ENCODE assay signal across 1 cellular context in genomic region chr7:115678049-115678982, GRCh38.
TF ChIP-seq lines count a peak whose summit lies in the region.

No MANE protein-coding gene starts in this region.

TF ChIP-seq in HepG2, 621 proteins besides CTCF, POLR2A, EP300 and RAD21 (continued from another document and continues in another):
- TF ChIP-seq AKNA (CRISPR knock-in tag; IDR thresholded peaks at IDR 0.05; ENCODE audit: borderline replicate concordance) (no peak), CERS6 (CRISPR knock-in tag; IDR thresholded peaks at IDR 0.05) (no peak), ZNF317 (CRISPR knock-in tag; IDR thresholded peaks at IDR 0.05) (no peak), ZNF589 (CRISPR knock-in tag; conservative IDR thresholded peaks at IDR 0.05) (no peak), ATF1 (CRISPR knock-in tag; IDR thresholded peaks at IDR 0.05) (no peak), ZKSCAN8 (CRISPR knock-in tag; IDR thresholded peaks at IDR 0.05; ENCODE audit: borderline replicate concordance) (peak; percentile 41; the same call in 1 of the 2 replicates), ZBTB25 (CRISPR knock-in tag; IDR thresholded peaks at IDR 0.05) (peak; percentile 57; the same call in 1 of the 2 replicates), KDM5A (IDR thresholded peaks at IDR 0.05; ENCODE audit: borderline replicate concordance, low read length) (no peak), SALL2 (CRISPR knock-in tag; IDR thresholded peaks at IDR 0.05) (no peak), JUN (CRISPR knock-in tag; IDR thresholded peaks at IDR 0.05) (no peak), NCOA5 (CRISPR knock-in tag; IDR thresholded peaks at IDR 0.05) (no peak), MTF1 (CRISPR knock-in tag; IDR thresholded peaks at IDR 0.05) (no peak), ZNF75D (CRISPR knock-in tag; IDR thresholded peaks at IDR 0.05; ENCODE audit: borderline replicate concordance) (no peak), ZC3H13 (CRISPR knock-in tag; IDR thresholded peaks at IDR 0.05) (no peak), CREB3 (CRISPR knock-in tag; IDR thresholded peaks at IDR 0.05) (no peak), HMG20B (CRISPR knock-in tag; conservative IDR thresholded peaks at IDR 0.05) (peak; percentile 88), ZXDC (CRISPR knock-in tag; IDR thresholded peaks at IDR 0.05) (no peak), FUBP1 (CRISPR knock-in tag; IDR thresholded peaks at IDR 0.05; ENCODE audit: borderline replicate concordance) (no peak), ZNF431 (CRISPR knock-in tag; IDR thresholded peaks at IDR 0.05; ENCODE audit: borderline replicate concordance, low read depth) (no peak; the same call in 1 of the 2 replicates), ZNF784 (CRISPR knock-in tag; IDR thresholded peaks at IDR 0.05; ENCODE audit: borderline replicate concordance) (no peak), CBFB (CRISPR knock-in tag; IDR thresholded peaks at IDR 0.05) (no peak), RBM39 (IDR thresholded peaks at IDR 0.05; ENCODE audit: low read depth, low read length, poor library complexity, severe bottlenecking) (no peak), ARID3A (IDR thresholded peaks at IDR 0.05; ENCODE audit: low read depth, low read length) (peak; percentile 78; the same call in 1 of the 2 replicates), IRF1 (CRISPR knock-in tag; IDR thresholded peaks at IDR 0.05; ENCODE audit: low read depth) (no peak), JUNB (CRISPR knock-in tag; IDR thresholded peaks at IDR 0.05; ENCODE audit: borderline replicate concordance) (no peak), ZNF644 (CRISPR knock-in tag; IDR thresholded peaks at IDR 0.05; ENCODE audit: low read depth) (0 out of 2 replicates have a peak, but pooled peaks have one; percentile 15), TIGD3 (CRISPR knock-in tag; IDR thresholded peaks at IDR 0.05; ENCODE audit: borderline replicate concordance) (no peak), ZNF335 (CRISPR knock-in tag; IDR thresholded peaks at IDR 0.05) (no peak), ETV5 (CRISPR knock-in tag; IDR thresholded peaks at IDR 0.05; ENCODE audit: borderline replicate concordance) (no peak), ZNF432 (CRISPR knock-in tag; IDR thresholded peaks at IDR 0.05; ENCODE audit: borderline replicate concordance) (no peak), MEIS2 (CRISPR knock-in tag; IDR thresholded peaks at IDR 0.05) (no peak), ZNF292 (CRISPR knock-in tag; IDR thresholded peaks at IDR 0.05; ENCODE audit: borderline replicate concordance, low read depth) (no peak), ATF6 (CRISPR knock-in tag; conservative IDR thresholded peaks at IDR 0.05) (no peak), ZNF253 (CRISPR knock-in tag; IDR thresholded peaks at IDR 0.05; ENCODE audit: borderline replicate concordance) (no peak), ZNF7 (CRISPR knock-in tag; IDR thresholded peaks at IDR 0.05) (no peak), PRPF4 (IDR thresholded peaks at IDR 0.05; ENCODE audit: low read depth, low read length, poor library complexity, severe bottlenecking) (no peak), HOMEZ (CRISPR knock-in tag; IDR thresholded peaks at IDR 0.05; ENCODE audit: low read depth) (peak; percentile 67; the same call in 1 of the 2 replicates)
